25 cellular contexts compared by ENCODE assay signal in the genomic region with DNA sequence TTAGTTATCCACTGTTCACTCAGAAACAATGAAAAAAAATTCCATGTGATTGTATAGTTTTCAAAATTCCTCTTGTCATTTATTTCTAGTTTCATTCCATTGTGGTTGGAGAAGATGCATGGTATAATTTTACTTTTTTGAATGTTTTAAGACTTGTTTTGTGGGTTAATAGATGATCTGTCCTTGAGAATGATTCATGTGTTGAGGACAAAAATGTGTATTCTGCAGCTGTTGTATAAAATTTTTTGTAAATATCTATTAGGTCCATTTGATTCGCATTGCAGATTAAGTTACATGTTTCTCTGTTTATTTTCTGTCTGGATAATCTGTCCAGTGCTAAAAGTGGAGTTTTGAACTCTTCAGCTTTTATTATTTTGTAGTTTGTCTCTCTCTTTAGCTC.
"Had no signal": no experiment of that assay in that cellular context is flagged by ENCODE, and none has a peak within 500 bp of the region (broad histone marks: within the 10 kb centered on the region; RNA-seq: fewer than 3 reads in every experiment).

No MANE protein-coding gene starts in this region.

- H3K36me3 Mint-ChIP-seq: naive B cell; stimulated activated effector memory CD8-positive, alpha-beta T cell treated with anti-CD3 and anti-CD28 coated beads, Interleukin-12 subunit alpha, Interleukin-12 subunit beta, amount 100 ng/mL, for 72 hours; type B pancreatic cell had no signal

- H3K27ac Mint-ChIP-seq: naive B cell; natural killer cell treated with Interleukin-12 subunit alpha and Interleukin-12 subunit beta and Interleukin-15 and Interleukin-18, amount 100 ng/mL, for 72 hours; stimulated activated effector memory CD8-positive, alpha-beta T cell treated with anti-CD3 and anti-CD28 coated beads, Interleukin-12 subunit alpha, Interleukin-12 subunit beta, amount 100 ng/mL, for 72 hours; type B pancreatic cell had no signal

- H3K27ac ChIP-seq: left lung, lower lobe of right lung, ovary, prostate gland, spleen, tibial nerve, uterus had no signal

- H3K9me3 ChIP-seq: left lung, lower lobe of right lung, ovary, prostate gland, tibial nerve had no signal

- H3K4me1 ChIP-seq: left lung, lower lobe of right lung, prostate gland, spleen, tibial nerve, uterus had no signal

- H3K4me3 ChIP-seq: left lung, lower lobe of right lung, ovary, prostate gland, spleen, tibial nerve, uterus had no signal

- DNase-seq: hippocampal formation; left colon; left lung; lower lobe of right lung; mammary epithelial cell; mesenchymal stem cell; naive B cell; ovary; posterior cingulate gyrus; retina; right cardiac atrium; small intestine; spleen; stimulated activated CD4-positive, alpha-beta T cell treated with anti-CD3 and anti-CD28 coated beads, Interleukin-4, amount 100 ng/mL, for 24 hours; stimulated activated naive CD4-positive, alpha-beta T cell; stimulated activated naive CD8-positive, alpha-beta T cell treated with anti-CD3 and anti-CD28 coated beads, Interleukin-15, amount 100 ng/mL, for 72 hours; substantia nigra; uterus had no signal

- H3K4me1 Mint-ChIP-seq: stimulated activated effector memory CD8-positive, alpha-beta T cell treated with anti-CD3 and anti-CD28 coated beads, Interleukin-12 subunit alpha, Interleukin-12 subunit beta, amount 100 ng/mL, for 72 hours; stimulated activated naive CD8-positive, alpha-beta T cell treated with anti-CD3 and anti-CD28 coated beads, Interleukin-15, amount 100 ng/mL, for 72 hours had no signal

- H3K9me3 Mint-ChIP-seq: type B pancreatic cell had no signal

- ATAC-seq: left colon; left lung; lower lobe of right lung; natural killer cell treated with Interleukin-12 subunit alpha and Interleukin-12 subunit beta and Interleukin-15 and Interleukin-18, amount 100 ng/mL, for 72 hours; right cardiac atrium; sciatic nerve; stimulated activated effector memory CD8-positive, alpha-beta T cell treated with anti-CD3 and anti-CD28 coated beads, Interleukin-12 subunit alpha, Interleukin-12 subunit beta, amount 100 ng/mL, for 72 hours; stimulated activated naive CD8-positive, alpha-beta T cell treated with anti-CD3 and anti-CD28 coated beads, Interleukin-15, amount 100 ng/mL, for 72 hours had no signal

- FAIRE-seq: keratinocyte had no signal

- H3K27me3 Mint-ChIP-seq: stimulated activated naive CD8-positive, alpha-beta T cell treated with anti-CD3 and anti-CD28 coated beads, Interleukin-15, amount 100 ng/mL, for 72 hours; type B pancreatic cell had no signal

- H3K36me3 ChIP-seq: left lung, lower lobe of right lung, ovary, prostate gland, spleen, tibial nerve, uterus had no signal

- H3K27me3 ChIP-seq: left lung, ovary, spleen, uterus had no signal

- H3K4me3 Mint-ChIP-seq: naive B cell; natural killer cell treated with Interleukin-12 subunit alpha and Interleukin-12 subunit beta and Interleukin-15 and Interleukin-18, amount 100 ng/mL, for 72 hours; stimulated activated effector memory CD8-positive, alpha-beta T cell treated with anti-CD3 and anti-CD28 coated beads, Interleukin-12 subunit alpha, Interleukin-12 subunit beta, amount 100 ng/mL, for 72 hours; stimulated activated naive CD8-positive, alpha-beta T cell treated with anti-CD3 and anti-CD28 coated beads, Interleukin-15, amount 100 ng/mL, for 72 hours; type B pancreatic cell had no signal
